ENCODE assay signal across 11 cellular contexts in the genomic region with DNA sequence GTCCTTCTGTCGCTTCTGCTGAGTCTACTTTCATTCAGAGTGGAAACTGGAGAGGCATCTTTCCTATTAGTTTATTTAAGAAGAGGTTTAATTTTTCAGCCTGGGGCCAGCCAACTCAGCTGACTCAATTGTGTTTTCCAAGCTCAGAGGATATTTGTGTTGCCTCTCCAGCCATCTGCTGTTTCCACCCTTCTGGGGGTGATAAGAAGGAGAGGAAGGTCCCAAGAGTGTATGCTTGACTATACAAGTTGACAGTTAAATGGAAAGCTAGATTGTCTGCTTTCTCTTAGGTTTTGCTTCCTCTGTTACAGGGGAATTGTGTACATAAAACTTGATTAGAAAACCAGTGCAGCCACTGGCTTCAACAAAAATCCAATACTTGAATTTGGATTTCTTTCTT. TPM values are rescaled to one million over a fixed set of nuclear protein-coding genes. Genes with fewer than 3 reads are reported as not detected.
DNase-seq lines count a peak whose midpoint lies in the region; ATAC-seq and TF ChIP-seq lines count a peak whose summit lies in the region.
"Had no signal": no experiment of that assay in that cellular context is flagged by ENCODE, and none has a peak within 500 bp of the region (broad histone marks: within the 10 kb centered on the region; RNA-seq: fewer than 3 reads in every experiment).

No MANE protein-coding gene starts in this region.

- H3K4me3 Mint-ChIP-seq in CD4-positive, alpha-beta memory T cell: peak overlapping the region; percentile 49 to 95 (median 66)
- H3K4me3 Mint-ChIP-seq in activated CD8-positive, alpha-beta T cell treated with anti-CD3 and anti-CD28 coated beads, Interleukin-2, amount 10 ng/mL, durations not matched to agents 7 days and 5 days: peak overlapping the region; percentile 19
- H3K4me3 Mint-ChIP-seq in mesothelial cell of epicardium: no peak overlapping the region

- H3K36me3 Mint-ChIP-seq in CD4-positive, alpha-beta memory T cell: peaks cover 48 to 66% of the 10 kb centered on the region in 2 donors
- peaks cover 69% of the 10 kb centered on the region for H3K36me3 Mint-ChIP-seq in activated CD8-positive, alpha-beta T cell treated with anti-CD3 and anti-CD28 coated beads, Interleukin-2, amount 10 ng/mL, durations not matched to agents 7 days and 5 days (ENCODE audit: low read depth)
- H3K36me3 Mint-ChIP-seq in mesothelial cell of epicardium: peaks cover 4% of the 10 kb centered on the region

- CTCF ChIA-PET in CD4-positive, alpha-beta memory T cell (lab: Charles Lee; ENCODE audit: partially characterized antibody): interaction anchor here (1.1 kb wide), 1 partner anchor 13 kb away, joined by 3 read pairs; no protein-coding TSS in a partner anchor
- CTCF ChIA-PET in activated CD8-positive, alpha-beta T cell treated with anti-CD3 and anti-CD28 coated beads, Interleukin-2, amount 10 ng/mL, durations not matched to agents 7 days and 5 days (lab: Charles Lee): interaction anchor here (1.0 to 3.0 kb wide), 2 partner anchors 13 to 92 kb away, joined by 3 to 13 read pairs; no protein-coding TSS in a partner anchor

- DNase-seq in CD4-positive, alpha-beta memory T cell: no peak
- DNase-seq in Karpas-422 (no peak), mesothelial cell of epicardium (ENCODE audit: low spot score in 2 of 2, unreplicated experiment in 2 of 2) (no peak), sigmoid colon (no peak), GM03348 (ENCODE audit: low spot score) (no peak), NCI-H2081 (lab: John Stamatoyannopoulos, UW) (no peak)
- no peak for DNase-seq in activated CD8-positive, alpha-beta T cell treated with anti-CD3 and anti-CD28 coated beads, Interleukin-2, amount 10 ng/mL, durations not matched to agents 7 days and 5 days
- DNase-seq in activated CD8-positive, alpha-beta memory T cell treated with anti-CD3 and anti-CD28 coated beads for 24 hours: no peak
- DNase-seq: central memory CD4-positive, alpha-beta T cell; NCI-H1105 treated with DMSO at 0.1 percent for 48 hours; stimulated activated naive CD4-positive, alpha-beta T cell had no signal

- no peak overlapping the region for H3K4me3 ChIP-seq in CD4-positive, alpha-beta memory T cell (ENCODE audit: low read length in 2 of 2)
- H3K4me3 ChIP-seq in Karpas-422 (ENCODE audit: low read length): peak overlapping the region; percentile 42; the same call in 1 of the 2 replicates
- H3K4me3 ChIP-seq in sigmoid colon: no peak overlapping the region

- H3K27ac ChIP-seq in CD4-positive, alpha-beta memory T cell (ENCODE audit: low read depth, low read length): no peak overlapping the region
- H3K27ac ChIP-seq in Karpas-422 (ENCODE audit: low read length) (peak overlapping the region; percentile 52), sigmoid colon (no peak overlapping the region)

- TF ChIP-seq CTCF in mesothelial cell of epicardium (IDR thresholded peaks at IDR 0.05; ENCODE audit: unreplicated experiment) (no peak), sigmoid colon (IDR thresholded peaks at IDR 0.05) (no peak)

- no peak overlapping the region for H2AFZ ChIP-seq in Karpas-422 (ENCODE audit: low read length)

- no peaks in the 10 kb centered on the region for H3K9me2 ChIP-seq in Karpas-422 (replicated peaks; ENCODE audit: insufficient read depth, low read length)

- peaks cover 63% of the 10 kb centered on the region for H3K4me1 ChIP-seq in CD4-positive, alpha-beta memory T cell (ENCODE audit: insufficient read depth, low read length)
- H3K4me1 ChIP-seq in Karpas-422 (ENCODE audit: low read length) (peaks cover 35% of the 10 kb centered on the region), sigmoid colon (peaks cover 0 to 63% (median 53%) of the 10 kb centered on the region in 4 donors)

- peaks cover 24% of the 10 kb centered on the region for H3K36me3 ChIP-seq in CD4-positive, alpha-beta memory T cell (ENCODE audit: insufficient read depth, low read length)
- H3K36me3 ChIP-seq in Karpas-422 (ENCODE audit: insufficient read depth, low read length) (peaks cover 31% of the 10 kb centered on the region; the same call in 1 of the 2 replicates), sigmoid colon (peaks cover 0 to 33% (median 6%) of the 10 kb centered on the region in 4 donors)

- H3K27ac Mint-ChIP-seq in CD4-positive, alpha-beta memory T cell: peak overlapping the region; percentile 4 to 96 (median 67)
- H3K27ac Mint-ChIP-seq in activated CD8-positive, alpha-beta T cell treated with anti-CD3 and anti-CD28 coated beads, Interleukin-2, amount 10 ng/mL, durations not matched to agents 7 days and 5 days: peak overlapping the region; percentile 77
- H3K27ac Mint-ChIP-seq in mesothelial cell of epicardium: peak overlapping the region; percentile 23

- POLR2A ChIA-PET in CD4-positive, alpha-beta memory T cell (lab: Charles Lee; ENCODE audit: partially characterized antibody): no interaction called here
- POLR2A ChIA-PET in activated CD8-positive, alpha-beta T cell treated with anti-CD3 and anti-CD28 coated beads, Interleukin-2, amount 10 ng/mL, durations not matched to agents 7 days and 5 days (lab: Charles Lee): interaction anchor here (0.6 kb wide), 1 partner anchor 65 kb away, joined by 3 read pairs; no protein-coding TSS in a partner anchor

- peaks cover 60 to 87% (median 73%) of the 10 kb centered on the region in 4 donors for H3K4me1 Mint-ChIP-seq in CD4-positive, alpha-beta memory T cell
- H3K4me1 Mint-ChIP-seq in activated CD8-positive, alpha-beta T cell treated with anti-CD3 and anti-CD28 coated beads, Interleukin-2, amount 10 ng/mL, durations not matched to agents 7 days and 5 days (ENCODE audit: low read depth): peaks cover 67% of the 10 kb centered on the region
- peaks cover 40% of the 10 kb centered on the region for H3K4me1 Mint-ChIP-seq in mesothelial cell of epicardium

- peaks cover 82% of the 10 kb centered on the region for H3K79me2 ChIP-seq in Karpas-422 (ENCODE audit: low read length)

- peaks cover 0 to 2% (median 0%) of the 10 kb centered on the region in 8 donors for H3K9me3 Mint-ChIP-seq in CD4-positive, alpha-beta memory T cell
- no peaks in the 10 kb centered on the region for H3K9me3 Mint-ChIP-seq in activated CD8-positive, alpha-beta T cell treated with anti-CD3 and anti-CD28 coated beads, Interleukin-2, amount 10 ng/mL, durations not matched to agents 7 days and 5 days (ENCODE audit: insufficient read depth)
- H3K9me3 Mint-ChIP-seq in mesothelial cell of epicardium: no peaks in the 10 kb centered on the region

- no peaks in the 10 kb centered on the region for H3K27me3 Mint-ChIP-seq in CD4-positive, alpha-beta memory T cell
- no peaks in the 10 kb centered on the region for H3K27me3 Mint-ChIP-seq in activated CD8-positive, alpha-beta T cell treated with anti-CD3 and anti-CD28 coated beads, Interleukin-2, amount 10 ng/mL, durations not matched to agents 7 days and 5 days (ENCODE audit: low read depth)
- peaks cover 2% of the 10 kb centered on the region for H3K27me3 Mint-ChIP-seq in mesothelial cell of epicardium (ENCODE audit: low read depth)

- WGBS in sigmoid colon, 2 donors: 92 to 95% methylated on average over 1 of the region's 1 CpG

- H3K4me2 ChIP-seq in Karpas-422 (ENCODE audit: low read depth, low read length, poor library complexity, severe bottlenecking): peak overlapping the region; percentile 93

- ATAC-seq in activated CD8-positive, alpha-beta T cell treated with anti-CD3 and anti-CD28 coated beads, Interleukin-2, amount 10 ng/mL, durations not matched to agents 7 days and 5 days: no peak

- H3K9me3 ChIP-seq in CD4-positive, alpha-beta memory T cell (ENCODE audit: control insufficient read depth in 1 of 2, low read length in 2 of 2): no peaks in the 10 kb centered on the region
- H3K9me3 ChIP-seq in Karpas-422 (ENCODE audit: low read length) (no peaks in the 10 kb centered on the region), sigmoid colon (no peaks in the 10 kb centered on the region)

- TF ChIP-seq POLR2A in sigmoid colon (IDR thresholded peaks at IDR 0.05): no peak

- H3K9ac ChIP-seq in Karpas-422 (ENCODE audit: low read length): peak overlapping the region; percentile 28; the same call in 1 of the 2 replicates

- intact Hi-C loops in CD4-positive, alpha-beta memory T cell (cut with micrococcal nuclease): no loop called here
- intact Hi-C loops in sigmoid colon (cut with DNase I): loop anchor here (5.0 kb wide), 1 partner anchor 146 kb away; the partner anchor contains the start of gene SNPH

- TF ChIP-seq EP300 in sigmoid colon (IDR thresholded peaks at IDR 0.05): no peak

- H3K27me3 ChIP-seq in CD4-positive, alpha-beta memory T cell (ENCODE audit: insufficient read depth, low read length): no peaks in the 10 kb centered on the region
- no peaks in the 10 kb centered on the region for H3K27me3 ChIP-seq in Karpas-422 (ENCODE audit: low read length)
- no peaks in the 10 kb centered on the region for H3K27me3 ChIP-seq in sigmoid colon

- H4K20me1 ChIP-seq in Karpas-422 (ENCODE audit: insufficient read depth, low read depth, low read length): peaks cover 8% of the 10 kb centered on the region; the same call in 1 of the 2 replicates

RNA-seq across cellular contexts. Expression of gene PSMF1, which starts 3.0 kb away (rescaled TPM):
- 100 to 1,000 TPM; 118 to 123 TPM for total RNA-seq in CD4-positive, alpha-beta memory T cell
- 100 to 1,000 TPM; 134 to 189 TPM for polyA plus RNA-seq in CD4-positive, alpha-beta memory T cell
- total RNA-seq in Karpas-422 (2014; rRNA removed; shearing (Covaris generic); ENCODE audit: low replicate concordance): 26.3 and 39.1 TPM in 2 replicates
- 100 to 1,000 TPM; 138 to 150 TPM for total RNA-seq in activated CD8-positive, alpha-beta T cell treated with anti-CD3 and anti-CD28 coated beads, Interleukin-2, amount 10 ng/mL, durations not matched to agents 7 days and 5 days
- total RNA-seq in mesothelial cell of epicardium: 81.6 to 90.3 TPM (median 86.0 TPM) in 3 replicates
- total RNA-seq in sigmoid colon: 100 to 1,000 TPM in 2 of 4 donors, 10 to 100 TPM in 2; 54.2 to 148 (median 110) TPM
- polyA plus RNA-seq in sigmoid colon: 10 to 100 TPM; 47.2 to 74.7 (median 55.9) TPM

Comparison
In these comparisons a context has a peak if more than half of its experiments do, and no peak if none do; other contexts are left out.
1. H3K27ac Mint-ChIP-seq: peak in every context shown above with its lines; median percentile 77 in activated CD8-positive, alpha-beta T cell treated with anti-CD3 and anti-CD28 coated beads, Interleukin-2, amount 10 ng/mL, durations not matched to agents 7 days and 5 days; 67 in CD4-positive, alpha-beta memory T cell; 23 in mesothelial cell of epicardium.